9 cellular contexts compared by ENCODE assay signal in the genomic region with DNA sequence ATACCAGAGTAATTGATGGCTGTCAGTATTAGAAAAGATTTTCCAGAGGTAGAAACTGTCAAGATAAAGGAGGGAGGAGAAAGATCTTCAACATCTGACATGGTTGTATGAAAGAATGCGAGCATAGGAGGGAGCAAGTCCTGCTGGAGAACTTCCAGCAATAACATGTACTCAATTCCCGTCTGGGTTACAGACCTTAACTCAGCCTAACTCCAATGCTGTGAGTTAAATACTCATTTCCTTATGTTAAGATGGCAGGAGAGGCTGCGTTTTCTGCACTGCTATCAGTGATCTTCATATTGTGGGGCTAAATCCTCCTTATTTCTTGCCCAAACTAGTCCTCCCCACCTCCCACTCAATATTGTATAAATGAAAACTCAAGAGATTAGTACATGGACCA.
"Had no signal": no experiment of that assay in that cellular context is flagged by ENCODE, and none has a peak within 500 bp of the region (broad histone marks: within the 10 kb centered on the region; RNA-seq: fewer than 3 reads in every experiment).

No MANE protein-coding gene starts in this region.

- H3K27me3 ChIP-seq: adrenal gland, right lobe of liver, upper lobe of right lung had no signal

- H3K4me3 Mint-ChIP-seq: activated T-cell treated with anti-CD3 and anti-CD28 coated beads, Interleukin-2, amount 50 U/mL, for 4 hours; T-helper 2 cell treated with Interferon-gamma antibody and Interleukin-4, amounts not matched to agents 5 μg/mL and 100 μg/mL, for 36 hours had no signal

- DNase-seq: activated CD4-positive, alpha-beta T cell treated with anti-CD3 and anti-CD28 coated beads, Interleukin-2, amount 50 U/mL, for 48 hours; activated T-cell treated with anti-CD3 and anti-CD28 coated beads, Interleukin-2, amount 50 U/mL, for 4 hours; adrenal gland; effector CD4-positive, alpha-beta T cell; right lobe of liver; SHP77 treated with DMSO at 0.1 percent for 48 hours; stimulated activated CD4-positive, alpha-beta T cell treated with anti-CD3 and anti-CD28 coated beads, Interleukin-2, amount 100 ng/mL, for 24 hours; upper lobe of right lung had no signal

- H3K9me3 ChIP-seq: adrenal gland, right lobe of liver, upper lobe of right lung had no signal

- H3K27ac ChIP-seq: adrenal gland, right lobe of liver, upper lobe of right lung had no signal

- H3K4me3 ChIP-seq: adrenal gland, right lobe of liver, upper lobe of right lung had no signal

- H3K36me3 ChIP-seq: adrenal gland, right lobe of liver, upper lobe of right lung had no signal

- H3K4me1 ChIP-seq: adrenal gland, right lobe of liver, upper lobe of right lung had no signal
